Comparison of ENCODE assay signal across 15 cellular contexts in the genomic region with DNA sequence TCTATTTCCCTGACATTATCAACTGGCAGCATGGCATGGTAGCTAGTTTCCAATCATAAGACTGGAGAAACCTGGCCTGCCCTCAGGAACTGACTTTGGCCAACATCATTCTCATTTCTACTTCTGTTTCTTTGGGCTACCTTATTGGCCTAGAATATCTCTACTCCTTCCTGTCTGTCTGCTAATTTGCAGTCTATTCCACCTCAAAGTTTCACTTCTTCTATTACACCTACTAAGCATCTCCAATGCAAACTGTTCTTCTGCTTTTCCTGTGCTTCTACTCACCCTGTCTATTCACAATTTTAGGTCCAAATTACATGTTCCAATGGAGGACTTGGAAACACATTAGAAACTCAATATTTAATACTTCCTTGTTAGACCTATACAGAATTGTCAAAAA.
DNase-seq lines count a peak whose midpoint lies in the region; ATAC-seq, FAIRE-seq and TF ChIP-seq lines count a peak whose summit lies in the region.
"Had no signal": no experiment of that assay in that cellular context is flagged by ENCODE, and none has a peak within 500 bp of the region (broad histone marks: within the 10 kb centered on the region; RNA-seq: fewer than 3 reads in every experiment).

No MANE protein-coding gene starts in this region.

- H3K9me3 Mint-ChIP-seq in Calu3 (ENCODE audit: low read depth, unreplicated experiment) = peaks cover 2% of the 10 kb centered on the region
- H3K9me3 Mint-ChIP-seq: CD8-positive, alpha-beta T cell had no signal

- H3K9ac ChIP-seq in GM12878 (ENCODE audit: control insufficient read depth, insufficient read depth, low read length) = no peak overlapping the region

- RAD21 ChIA-PET in GM12878 (lab: Charles Lee; ENCODE audit: unreplicated experiment) = interaction anchor here (1.0 kb wide), 1 partner anchor 159 kb away, joined by 3 read pairs; no protein-coding TSS in a partner anchor

- H3K4me1 Mint-ChIP-seq in Calu3 (ENCODE audit: low read depth, unreplicated experiment) = no peaks in the 10 kb centered on the region

- no peak overlapping the region for H3K4me2 ChIP-seq in GM12878 (ENCODE audit: control insufficient read depth, insufficient read depth)

- H2AFZ ChIP-seq in GM12878 (ENCODE audit: control insufficient read depth, low read depth, low read length) = no peak overlapping the region

- H3K27ac ChIP-seq in GM12878 (ENCODE audit: control insufficient read depth, insufficient read depth) = no peak overlapping the region

- ATAC-seq in GM18861 (IDR thresholded peaks at IDR 0.05; ENCODE audit: unreplicated experiment) = peak; percentile 88
- peak; percentile 93 for ATAC-seq in GM21619 (IDR thresholded peaks at IDR 0.05; ENCODE audit: unreplicated experiment)
- ATAC-seq in HG03378 (IDR thresholded peaks at IDR 0.05; ENCODE audit: unreplicated experiment) = peak; percentile 98
- peak; percentile 88 for ATAC-seq in GM12878
- ATAC-seq: CD8-positive, alpha-beta T cell; naive thymus-derived CD8-positive, alpha-beta T cell; PC-3 had no signal

- TF ChIP-seq CTCF in GM12878 (IDR thresholded peaks at IDR 0.05 in 2 of 3, conservative IDR thresholded peaks at IDR 0.05 in 1 of 3; ENCODE audit: control insufficient read depth in 2 of 3, extremely low read depth in 1 of 3, insufficient read depth in 1 of 3, low read depth in 3 of 3, low read length in 3 of 3) (no peak), Calu3 (IDR thresholded peaks at IDR 0.05; ENCODE audit: unreplicated experiment) (no peak)

- no peak overlapping the region for H3K27ac Mint-ChIP-seq in Calu3 (ENCODE audit: unreplicated experiment)
- H3K27ac Mint-ChIP-seq: CD8-positive, alpha-beta T cell; naive thymus-derived CD8-positive, alpha-beta T cell had no signal

- no peaks in the 10 kb centered on the region for H3K79me2 ChIP-seq in GM12878 (ENCODE audit: control insufficient read depth, insufficient read depth, low read length)

- peak; percentile 83 for FAIRE-seq in GM12878 (lab: Jason Lieb, UNC)
- FAIRE-seq: astrocyte, endothelial cell of umbilical vein, small intestine had no signal

- intact Hi-C loops in GM12878 (cut with micrococcal nuclease; ENCODE audit: unreplicated experiment) = no loop called here
- intact Hi-C loops in Calu3 (cut with micrococcal nuclease; ENCODE audit: unreplicated experiment) = no loop called here
- intact Hi-C loops in posterior cingulate gyrus (cut with DNase I) = no loop called here

- no peaks in the 10 kb centered on the region for H4K20me1 ChIP-seq in GM12878 (ENCODE audit: control insufficient read depth, insufficient read depth)

- no peaks in the 10 kb centered on the region for H3K36me3 ChIP-seq in GM12878 (ENCODE audit: control insufficient read depth in 2 of 2, insufficient read depth in 2 of 2, low read length in 1 of 2)

- CTCF ChIA-PET in GM12878 (lab: Yijun Ruan, JAX) = interaction anchor here (0.6 kb wide), 1 partner anchor 929 kb away, joined by 3 read pairs; no protein-coding TSS in a partner anchor
- CTCF ChIA-PET in Calu3 (lab: Charles Lee) = no interaction called here

- DNase-seq in GM12878 (ENCODE audit: low read depth, low spot score) (peak; percentile 40), Calu3 (no peak), OCI-M1 (lab: John Stamatoyannopoulos, UW) (no peak), posterior cingulate gyrus (no peak)
- DNase-seq in activated CD4-positive, alpha-beta T cell treated with anti-CD3 and anti-CD28 coated beads for 48 hours = no peak
- DNase-seq: CD8-positive, alpha-beta T cell; naive thymus-derived CD8-positive, alpha-beta T cell; NCI-H1092; PC-3 had no signal

- TF ChIP-seq EP300 in GM12878 (IDR thresholded peaks at IDR 0.05; ENCODE audit: borderline replicate concordance in 1 of 2, control insufficient read depth in 1 of 2, low read depth in 2 of 2, low read length in 2 of 2) = no peak

- no peak for TF ChIP-seq POLR2A in GM12878 (IDR thresholded peaks at IDR 0.05; ENCODE audit: low read depth, low read length)

- SMC1A ChIA-PET in GM12878 (lab: Charles Lee; ENCODE audit: uncharacterized antibody, unreplicated experiment) = no interaction called here

- H3K4me1 ChIP-seq in GM12878 (ENCODE audit: control insufficient read depth, insufficient read depth, low read length) = no peaks in the 10 kb centered on the region

- H3K4me3 ChIP-seq in GM12878 = no peak overlapping the region

- H3K36me3 Mint-ChIP-seq in Calu3 (ENCODE audit: insufficient read depth, unreplicated experiment) = no peaks in the 10 kb centered on the region
- H3K36me3 Mint-ChIP-seq: CD8-positive, alpha-beta T cell had no signal

- H3K27me3 ChIP-seq in GM12878 (replicated peaks in 1 of 2; ENCODE audit: control insufficient read depth in 2 of 2, insufficient read depth in 2 of 2, low read length in 1 of 2) = no peaks in the 10 kb centered on the region; a peak in 1 of 4 replicates

- in situ Hi-C loops in GM12878 (cut with MboI) = no loop called here

- POLR2A ChIA-PET in GM12878 (lab: Charles Lee) = interaction anchor here (0.6 to 1.0 kb wide), 2 partner anchors 9 to 176 kb away, joined by 3 read pairs; no protein-coding TSS in a partner anchor

- TF ChIP-seq RAD21 in GM12878 (IDR thresholded peaks at IDR 0.05; ENCODE audit: insufficient read depth, low read depth, low read length) = no peak

- H3K4me3 Mint-ChIP-seq in Calu3 (ENCODE audit: low read depth, unreplicated experiment) = no peak overlapping the region
- H3K4me3 Mint-ChIP-seq: CD8-positive, alpha-beta T cell; naive thymus-derived CD8-positive, alpha-beta T cell had no signal

- H3K9me3 ChIP-seq in GM12878 (replicated peaks; ENCODE audit: control insufficient read depth, insufficient read depth, low read length) = no peaks in the 10 kb centered on the region; the same call in 1 of the 3 replicates

- BruUV-seq in GM12878 (replicated peaks; lab: Mats Ljungman, UMichigan) = no TSS peak
- no TSS peak for BruUV-seq in Calu3 (replicated peaks; lab: Mats Ljungman, UMichigan)

- H3K27me3 Mint-ChIP-seq in Calu3 (ENCODE audit: unreplicated experiment) = no peaks in the 10 kb centered on the region

TF ChIP-seq in GM12878, 131 proteins besides CTCF, POLR2A, EP300 and RAD21:
- TF ChIP-seq SPI1 (IDR thresholded peaks at IDR 0.05; ENCODE audit: borderline replicate concordance, insufficient read depth, low read depth, low read length) (peak; percentile 84), SMAD1 (IDR thresholded peaks at IDR 0.05; ENCODE audit: low read depth, partially characterized antibody) (no peak), SREBF2 (IDR thresholded peaks at IDR 0.05; ENCODE audit: low read length) (no peak), RAD51 (IDR thresholded peaks at IDR 0.05) (no peak), IKZF2 (IDR thresholded peaks at IDR 0.05) (peak; percentile 13 to 32; a peak in 2 of 4 replicates), MTA2 (IDR thresholded peaks at IDR 0.05; ENCODE audit: low read depth) (peak; percentile 45; the same call in 1 of the 2 replicates)
- TF ChIP-seq, protein P1, sequence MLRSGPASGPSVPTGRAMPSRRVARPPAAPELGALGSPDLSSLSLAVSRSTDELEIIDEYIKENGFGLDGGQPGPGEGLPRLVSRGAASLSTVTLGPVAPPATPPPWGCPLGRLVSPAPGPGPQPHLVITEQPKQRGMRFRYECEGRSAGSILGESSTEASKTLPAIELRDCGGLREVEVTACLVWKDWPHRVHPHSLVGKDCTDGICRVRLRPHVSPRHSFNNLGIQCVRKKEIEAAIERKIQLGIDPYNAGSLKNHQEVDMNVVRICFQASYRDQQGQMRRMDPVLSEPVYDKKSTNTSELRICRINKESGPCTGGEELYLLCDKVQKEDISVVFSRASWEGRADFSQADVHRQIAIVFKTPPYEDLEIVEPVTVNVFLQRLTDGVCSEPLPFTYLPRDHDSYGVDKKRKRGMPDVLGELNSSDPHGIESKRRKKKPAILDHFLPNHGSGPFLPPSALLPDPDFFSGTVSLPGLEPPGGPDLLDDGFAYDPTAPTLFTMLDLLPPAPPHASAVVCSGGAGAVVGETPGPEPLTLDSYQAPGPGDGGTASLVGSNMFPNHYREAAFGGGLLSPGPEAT (IDR thresholded peaks at IDR 0.05; ENCODE audit: low read depth) = 0 out of 2 replicates have a peak, but pooled peaks have one; percentile 22
- TF ChIP-seq, protein P2, sequence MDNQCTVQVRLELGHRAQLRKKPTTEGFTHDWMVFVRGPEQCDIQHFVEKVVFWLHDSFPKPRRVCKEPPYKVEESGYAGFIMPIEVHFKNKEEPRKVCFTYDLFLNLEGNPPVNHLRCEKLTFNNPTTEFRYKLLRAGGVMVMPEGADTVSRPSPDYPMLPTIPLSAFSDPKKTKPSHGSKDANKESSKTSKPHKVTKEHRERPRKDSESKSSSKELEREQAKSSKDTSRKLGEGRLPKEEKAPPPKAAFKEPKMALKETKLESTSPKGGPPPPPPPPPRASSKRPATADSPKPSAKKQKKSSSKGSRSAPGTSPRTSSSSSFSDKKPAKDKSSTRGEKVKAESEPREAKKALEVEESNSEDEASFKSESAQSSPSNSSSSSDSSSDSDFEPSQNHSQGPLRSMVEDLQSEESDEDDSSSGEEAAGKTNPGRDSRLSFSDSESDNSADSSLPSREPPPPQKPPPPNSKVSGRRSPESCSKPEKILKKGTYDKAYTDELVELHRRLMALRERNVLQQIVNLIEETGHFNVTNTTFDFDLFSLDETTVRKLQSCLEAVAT (IDR thresholded peaks at IDR 0.05) = peak; percentile 47; the same call in 1 of the 2 replicates
